In genomic region chr2:233080836-233081229, GRCh38 we compare ENCODE assay signal across 14 cellular contexts. TPM values are rescaled to one million over a fixed set of nuclear protein-coding genes. Genes with fewer than 3 reads are reported as not detected.
A peak's percentile ranks its signal among the peaks of the same experiment; 100 is the strongest.
DNase-seq lines count a peak whose midpoint lies in the region; ATAC-seq and TF ChIP-seq lines count a peak whose summit lies in the region.
"Had no signal": no experiment of that assay in that cellular context is flagged by ENCODE, and none has a peak within 500 bp of the region (broad histone marks: within the 10 kb centered on the region; RNA-seq: fewer than 3 reads in every experiment).

No MANE protein-coding gene starts in this region.

- ATAC-seq in memory B cell (ENCODE audit: low read depth) (no peak), HG02981 (IDR thresholded peaks at IDR 0.05; ENCODE audit: unreplicated experiment) (no peak)
- ATAC-seq: left colon had no signal

- no peak overlapping the region for H3K4me2 ChIP-seq in hepatocyte
- H3K4me2 ChIP-seq: neural progenitor cell had no signal

- H3K9me3 Mint-ChIP-seq in activated naive CD4-positive, alpha-beta T cell treated with anti-CD3 and anti-CD28 coated beads, Interleukin-2, amount 10 ng/mL, durations not matched to agents 7 days and 5 days: no peaks in the 10 kb centered on the region
- no peaks in the 10 kb centered on the region for H3K9me3 Mint-ChIP-seq in activated T-cell treated with anti-CD3 and anti-CD28 coated beads, Interleukin-2, amount 50 U/mL, for 24 hours
- H3K9me3 Mint-ChIP-seq in memory B cell: no peaks in the 10 kb centered on the region
- H3K9me3 Mint-ChIP-seq: neural progenitor cell had no signal

- H3K9me2 ChIP-seq in hepatocyte (replicated peaks; ENCODE audit: insufficient read depth): no peaks in the 10 kb centered on the region

- H3K27ac Mint-ChIP-seq in activated naive CD4-positive, alpha-beta T cell treated with anti-CD3 and anti-CD28 coated beads, Interleukin-2, amount 10 ng/mL, durations not matched to agents 7 days and 5 days: peak overlapping the region; percentile 92
- H3K27ac Mint-ChIP-seq in activated T-cell treated with anti-CD3 and anti-CD28 coated beads, Interleukin-2, amount 50 U/mL, for 24 hours: peak overlapping the region; percentile 90
- H3K27ac Mint-ChIP-seq in memory B cell: peak overlapping the region; percentile 95
- H3K27ac Mint-ChIP-seq: neural progenitor cell had no signal

- peak overlapping the region; percentile 58 for H3K4me3 Mint-ChIP-seq in activated naive CD4-positive, alpha-beta T cell treated with anti-CD3 and anti-CD28 coated beads, Interleukin-2, amount 10 ng/mL, durations not matched to agents 7 days and 5 days
- H3K4me3 Mint-ChIP-seq in activated T-cell treated with anti-CD3 and anti-CD28 coated beads, Interleukin-2, amount 50 U/mL, for 24 hours: peak overlapping the region; percentile 66
- H3K4me3 Mint-ChIP-seq in memory B cell: peak overlapping the region; percentile 88
- H3K4me3 Mint-ChIP-seq: neural progenitor cell had no signal

- H3K27me3 Mint-ChIP-seq in activated naive CD4-positive, alpha-beta T cell treated with anti-CD3 and anti-CD28 coated beads, Interleukin-2, amount 10 ng/mL, durations not matched to agents 7 days and 5 days: no peaks in the 10 kb centered on the region
- no peaks in the 10 kb centered on the region for H3K27me3 Mint-ChIP-seq in activated T-cell treated with anti-CD3 and anti-CD28 coated beads, Interleukin-2, amount 50 U/mL, for 24 hours
- no peaks in the 10 kb centered on the region for H3K27me3 Mint-ChIP-seq in memory B cell

- H3K4me3 ChIP-seq in hepatocyte: no peak overlapping the region
- H3K4me3 ChIP-seq: breast epithelium, neural progenitor cell had no signal

- peaks cover 82% of the 10 kb centered on the region for H3K4me1 Mint-ChIP-seq in activated naive CD4-positive, alpha-beta T cell treated with anti-CD3 and anti-CD28 coated beads, Interleukin-2, amount 10 ng/mL, durations not matched to agents 7 days and 5 days
- peaks cover 79% of the 10 kb centered on the region for H3K4me1 Mint-ChIP-seq in activated T-cell treated with anti-CD3 and anti-CD28 coated beads, Interleukin-2, amount 50 U/mL, for 24 hours (ENCODE audit: low read depth)
- H3K4me1 Mint-ChIP-seq in memory B cell: peaks cover 77% of the 10 kb centered on the region

- H4K20me1 ChIP-seq in hepatocyte (ENCODE audit: insufficient read depth, poor library complexity, severe bottlenecking): no peaks in the 10 kb centered on the region

- H3K27me3 ChIP-seq in hepatocyte: peaks cover 8% of the 10 kb centered on the region
- H3K27me3 ChIP-seq: breast epithelium had no signal

- no peak overlapping the region for H2AFZ ChIP-seq in hepatocyte
- H2AFZ ChIP-seq: neural progenitor cell had no signal

- no peak overlapping the region for H3K27ac ChIP-seq in hepatocyte
- H3K27ac ChIP-seq: neural progenitor cell had no signal

- TF ChIP-seq CTCF in hepatocyte (IDR thresholded peaks at IDR 0.05; ENCODE audit: poor library complexity): no peak

- H3K36me3 ChIP-seq in hepatocyte (replicated peaks; ENCODE audit: insufficient read depth, low read depth): no peaks in the 10 kb centered on the region
- H3K36me3 ChIP-seq: breast epithelium, neural progenitor cell had no signal

- peaks cover 72% of the 10 kb centered on the region for H3K36me3 Mint-ChIP-seq in activated naive CD4-positive, alpha-beta T cell treated with anti-CD3 and anti-CD28 coated beads, Interleukin-2, amount 10 ng/mL, durations not matched to agents 7 days and 5 days
- peaks cover 70% of the 10 kb centered on the region for H3K36me3 Mint-ChIP-seq in activated T-cell treated with anti-CD3 and anti-CD28 coated beads, Interleukin-2, amount 50 U/mL, for 24 hours (ENCODE audit: low read depth)
- peaks cover 42% of the 10 kb centered on the region for H3K36me3 Mint-ChIP-seq in memory B cell
- H3K36me3 Mint-ChIP-seq: neural progenitor cell had no signal

- no peaks in the 10 kb centered on the region for H3K79me2 ChIP-seq in hepatocyte

- CTCF ChIA-PET in activated naive CD4-positive, alpha-beta T cell treated with anti-CD3 and anti-CD28 coated beads, Interleukin-2, amount 10 ng/mL, durations not matched to agents 7 days and 5 days (lab: Charles Lee): interaction anchor here (1.2 to 7.9 kb wide), 2 partner anchors 20 to 58 kb away, joined by 3 to 55 read pairs; partner anchors contain the start of gene INPP5D

- no peaks in the 10 kb centered on the region for H3K4me1 ChIP-seq in hepatocyte (ENCODE audit: insufficient read depth)

- H3K9me3 ChIP-seq in hepatocyte (ENCODE audit: low read depth): no peaks in the 10 kb centered on the region
- H3K9me3 ChIP-seq: breast epithelium had no signal

- 91% methylated on average over 11 of the region's 11 CpGs for WGBS in hepatocyte (ENCODE audit: low lambda C conversion rate, missing lambda C conversion rate)

- no peak for DNase-seq in activated naive CD4-positive, alpha-beta T cell treated with anti-CD3 and anti-CD28 coated beads, Interleukin-2, amount 10 ng/mL, durations not matched to agents 7 days and 5 days
- no peak for DNase-seq in activated naive CD4-positive, alpha-beta T cell treated with Interleukin-2 at 50 U/mL for 16 hours
- peak; percentile 45 for DNase-seq in activated T-cell treated with anti-CD3 and anti-CD28 coated beads, Interleukin-2, amount 50 U/mL, for 24 hours
- no peak for DNase-seq in memory B cell (ENCODE audit: low spot score in 2 of 2)
- DNase-seq in hepatocyte (ENCODE audit: low spot score): no peak
- no peak for DNase-seq in occipital lobe (lab: John Stamatoyannopoulos, UW)
- no peak for DNase-seq in Kasumi-1 (lab: John Stamatoyannopoulos, UW)
- DNase-seq: left colon; NCI-H2081 treated with DMSO at 0.1 percent for 48 hours; stimulated activated CD4-positive, alpha-beta T cell treated with anti-CD3 and anti-CD28 coated beads, Interleukin-12 subunit alpha, Interleukin-12 subunit beta, amount 100 ng/mL, for 4 hours had no signal

RNA-seq across cellular contexts. Expression of gene INPP5D, which starts 20.7 kb away (rescaled TPM):
- total RNA-seq in hepatocyte (2.9 and 5.2 TPM in 2 replicates), occipital lobe (2.5 TPM)
- polyA plus RNA-seq in hepatocyte: 3.3 and 4.9 TPM in 2 replicates

RNA-seq across cellular contexts. Expression of gene NEU2, which starts 48.4 kb away (rescaled TPM):
- total RNA-seq in hepatocyte (not detected in 2 replicates), occipital lobe (not detected)
- not detected in 2 replicates for polyA plus RNA-seq in hepatocyte
- total RNA-seq: breast epithelium, left colon, LHCN-M2 had no signal
